ENCODE assay signal across 18 cellular contexts in the genomic region with DNA sequence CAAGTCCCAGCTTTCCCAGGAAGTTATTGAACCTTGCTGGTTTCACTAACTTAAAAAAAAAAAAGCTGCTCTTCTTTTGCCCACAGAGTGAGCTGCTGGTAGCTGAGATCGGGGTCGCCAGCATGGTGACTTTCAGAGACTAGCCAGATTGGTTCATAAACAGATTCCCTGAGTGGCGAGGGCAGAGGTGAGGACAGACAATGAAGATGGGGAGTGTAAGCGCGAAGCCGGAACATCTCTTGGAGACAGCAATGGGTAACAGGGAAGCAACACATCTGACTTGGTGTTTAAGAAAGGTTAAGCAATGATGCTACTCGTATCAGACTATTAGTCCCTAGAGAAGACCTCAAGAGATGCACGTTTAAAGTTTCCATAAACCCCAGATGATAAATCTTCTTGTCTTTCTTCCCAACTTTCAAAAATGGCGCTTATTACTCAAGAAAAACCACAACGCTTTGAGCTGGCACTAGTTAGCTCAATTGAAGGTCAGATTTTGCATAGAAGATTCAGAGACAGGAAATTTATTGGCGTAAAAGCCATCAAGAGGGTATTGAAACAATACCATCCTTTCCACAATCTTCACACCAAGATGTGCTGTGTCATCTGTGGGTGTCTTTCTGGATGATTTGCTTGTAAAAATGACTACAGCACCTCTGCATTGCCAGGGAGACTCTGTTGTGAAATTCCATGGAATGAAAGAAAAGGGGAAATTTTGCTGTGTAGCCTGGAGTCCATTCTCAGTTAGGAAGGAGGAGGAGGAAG.
DNase-seq lines count a peak whose midpoint lies in the region; ATAC-seq and TF ChIP-seq lines count a peak whose summit lies in the region.
"Had no signal": no experiment of that assay in that cellular context is flagged by ENCODE, and none has a peak within 500 bp of the region (broad histone marks: within the 10 kb centered on the region; RNA-seq: fewer than 3 reads in every experiment).

No MANE protein-coding gene starts in this region.

- H3K4me1 ChIP-seq in smooth muscle cell (ENCODE audit: low read depth) (no peaks in the 10 kb centered on the region), gastrocnemius medialis (no peaks in the 10 kb centered on the region)
- H3K4me1 ChIP-seq: ascending aorta, colonic mucosa, heart left ventricle, pancreas had no signal

- peaks cover 38% of the 10 kb centered on the region for H3K4me1 Mint-ChIP-seq in activated T-helper 1 cell treated with anti-CD3 and anti-CD28 coated beads, Interleukin-12 subunit alpha, Interleukin-12 subunit beta, Interleukin-2, Interleukin-4 antibody, amounts not matched to agents 30 ng/mL and 10 ng/mL and 1 ng/mL, durations not matched to agents 14 hours and 24 hours and 36 hours (ENCODE audit: low read depth)

- H3K9me3 ChIP-seq in smooth muscle cell (replicated peaks; ENCODE audit: low read depth) (no peaks in the 10 kb centered on the region), gastrocnemius medialis (no peaks in the 10 kb centered on the region)
- H3K9me3 ChIP-seq: ascending aorta, colonic mucosa, heart left ventricle, pancreas had no signal

- in situ Hi-C loops in gastrocnemius medialis (cut with MboI; ENCODE audit: low sequenced_read_pairs in 4 of 4) = no loop called here

- DNase-seq in activated T-cell treated with anti-CD3 and anti-CD28 coated beads for 24 hours (ENCODE audit: low read depth) (peak; percentile 16), NB4 (ENCODE audit: low read depth) (peak; percentile 64), smooth muscle cell (lab: John Stamatoyannopoulos, UW; ENCODE audit: unreplicated experiment) (no peak), NCI-H345 (lab: John Stamatoyannopoulos, UW) (no peak), HuH-7.5 (ENCODE audit: low spot score) (no peak), gastrocnemius medialis (no peak)
- DNase-seq in activated T-cell treated with anti-CD3 and anti-CD28 coated beads, Interleukin-2, amount 50 U/mL, for 1 hour = no peak
- DNase-seq in activated T-helper 1 cell treated with anti-CD3 and anti-CD28 coated beads, Interleukin-12 subunit alpha, Interleukin-12 subunit beta, Interleukin-2, Interleukin-4 antibody, amounts not matched to agents 30 ng/mL and 10 ng/mL and 1 ng/mL, durations not matched to agents 14 hours and 24 hours and 36 hours (ENCODE audit: low spot score) = no peak
- DNase-seq: colonic mucosa, erythroblast, H7, heart left ventricle, kidney, midbrain, NCI-H1436, pancreas had no signal

- 88% methylated on average over 11 of the region's 11 CpGs for WGBS in smooth muscle cell (ENCODE audit: low lambda C conversion rate)

- ATAC-seq in gastrocnemius medialis = no peak
- ATAC-seq: heart left ventricle, pancreas had no signal

- no peak overlapping the region for H3K9ac ChIP-seq in smooth muscle cell (ENCODE audit: low read depth)

- H3K27ac Mint-ChIP-seq in activated T-helper 1 cell treated with anti-CD3 and anti-CD28 coated beads, Interleukin-12 subunit alpha, Interleukin-12 subunit beta, Interleukin-2, Interleukin-4 antibody, amounts not matched to agents 30 ng/mL and 10 ng/mL and 1 ng/mL, durations not matched to agents 14 hours and 24 hours and 36 hours = peak overlapping the region; percentile 83
- H3K27ac Mint-ChIP-seq: IgD-negative memory B cell had no signal

- H3K27ac ChIP-seq in smooth muscle cell (ENCODE audit: low read depth) (no peak overlapping the region), gastrocnemius medialis (no peak overlapping the region)
- H3K27ac ChIP-seq: ascending aorta, colonic mucosa, heart left ventricle, pancreas had no signal

- peak overlapping the region; percentile 37 for H2AFZ ChIP-seq in smooth muscle cell (ENCODE audit: low read depth)

- TF ChIP-seq POLR2A in NB4 (IDR thresholded peaks at IDR 0.05; ENCODE audit: extremely low read depth, insufficient read length) (no peak), gastrocnemius medialis (IDR thresholded peaks at IDR 0.05) (no peak)

- H3F3A ChIP-seq in smooth muscle cell (ENCODE audit: low read depth) = no peaks in the 10 kb centered on the region

- no peaks in the 10 kb centered on the region for H4K20me1 ChIP-seq in smooth muscle cell (ENCODE audit: low read depth)

- H3K27me3 ChIP-seq in smooth muscle cell (ENCODE audit: low read depth) = no peaks in the 10 kb centered on the region
- H3K27me3 ChIP-seq in gastrocnemius medialis = no peaks in the 10 kb centered on the region
- H3K27me3 ChIP-seq: ascending aorta, colonic mucosa, pancreas had no signal

- TF ChIP-seq CTCF in NB4 (IDR thresholded peaks at IDR 0.05; ENCODE audit: low read depth, low read length) (no peak), smooth muscle cell (IDR thresholded peaks at IDR 0.05; ENCODE audit: borderline replicate concordance, insufficient read depth, poor library complexity, severe bottlenecking) (no peak), gastrocnemius medialis (IDR thresholded peaks at IDR 0.05 in 4 of 5, conservative IDR thresholded peaks at IDR 0.05 in 1 of 5) (no peak)

- H3K36me3 ChIP-seq in smooth muscle cell (ENCODE audit: low read depth) = no peaks in the 10 kb centered on the region
- H3K36me3 ChIP-seq in gastrocnemius medialis = no peaks in the 10 kb centered on the region
- H3K36me3 ChIP-seq: ascending aorta, colonic mucosa, heart left ventricle, pancreas had no signal

- H3K9me3 Mint-ChIP-seq in activated T-helper 1 cell treated with anti-CD3 and anti-CD28 coated beads, Interleukin-12 subunit alpha, Interleukin-12 subunit beta, Interleukin-2, Interleukin-4 antibody, amounts not matched to agents 30 ng/mL and 10 ng/mL and 1 ng/mL, durations not matched to agents 14 hours and 24 hours and 36 hours = peaks cover 4% of the 10 kb centered on the region

- peaks cover 4% of the 10 kb centered on the region for H3K27me3 Mint-ChIP-seq in activated T-helper 1 cell treated with anti-CD3 and anti-CD28 coated beads, Interleukin-12 subunit alpha, Interleukin-12 subunit beta, Interleukin-2, Interleukin-4 antibody, amounts not matched to agents 30 ng/mL and 10 ng/mL and 1 ng/mL, durations not matched to agents 14 hours and 24 hours and 36 hours (ENCODE audit: insufficient read depth)

- H3K36me3 Mint-ChIP-seq in activated T-helper 1 cell treated with anti-CD3 and anti-CD28 coated beads, Interleukin-12 subunit alpha, Interleukin-12 subunit beta, Interleukin-2, Interleukin-4 antibody, amounts not matched to agents 30 ng/mL and 10 ng/mL and 1 ng/mL, durations not matched to agents 14 hours and 24 hours and 36 hours (ENCODE audit: low read depth) = peaks cover 4% of the 10 kb centered on the region
- H3K36me3 Mint-ChIP-seq: IgD-negative memory B cell had no signal

- H3K79me2 ChIP-seq in smooth muscle cell (ENCODE audit: low read depth) = no peaks in the 10 kb centered on the region

- peak overlapping the region; percentile 38 for H3K4me3 Mint-ChIP-seq in activated T-helper 1 cell treated with anti-CD3 and anti-CD28 coated beads, Interleukin-12 subunit alpha, Interleukin-12 subunit beta, Interleukin-2, Interleukin-4 antibody, amounts not matched to agents 30 ng/mL and 10 ng/mL and 1 ng/mL, durations not matched to agents 14 hours and 24 hours and 36 hours

- no peak overlapping the region for H3K4me2 ChIP-seq in smooth muscle cell

- H3K4me3 ChIP-seq in NB4 (ENCODE audit: low read depth, low read length) = no peak overlapping the region
- H3K4me3 ChIP-seq in smooth muscle cell = no peak overlapping the region
- no peak overlapping the region for H3K4me3 ChIP-seq in gastrocnemius medialis
- H3K4me3 ChIP-seq: ascending aorta, colonic mucosa, heart left ventricle, pancreas had no signal

- intact Hi-C loops in activated T-helper 1 cell treated with anti-CD3 and anti-CD28 coated beads, Interleukin-12 subunit alpha, Interleukin-12 subunit beta, Interleukin-2, Interleukin-4 antibody, amounts not matched to agents 30 ng/mL and 10 ng/mL and 1 ng/mL, durations not matched to agents 14 hours and 24 hours and 36 hours (cut with micrococcal nuclease) = loop anchor here (1.0 to 5.0 kb wide), 12 partner anchors 9 to 496 kb away; a partner anchor contains a TSS
- intact Hi-C loops in gastrocnemius medialis (cut with DNase I; ENCODE audit: low total_unique reads) = no loop called here

Comparison
In these comparisons a context has a peak if more than half of its experiments do, and no peak if none do; other contexts are left out.
1. DNase-seq: peak in activated T-cell treated with anti-CD3 and anti-CD28 coated beads for 24 hours (single experiment) and NB4 (single experiment); none in activated T-cell treated with anti-CD3 and anti-CD28 coated beads, Interleukin-2, amount 50 U/mL, for 1 hour (single experiment), activated T-helper 1 cell treated with anti-CD3 and anti-CD28 coated beads, Interleukin-12 subunit alpha, Interleukin-12 subunit beta, Interleukin-2, Interleukin-4 antibody, amounts not matched to agents 30 ng/mL and 10 ng/mL and 1 ng/mL, durations not matched to agents 14 hours and 24 hours and 36 hours (single experiment), smooth muscle cell (single experiment), NCI-H345 (single experiment), HuH-7.5 (single experiment) and gastrocnemius medialis (0 of 2).